ENCODE assay signal across 1 cellular context in genomic region chr10:69662173-69662685, GRCh38.
TF ChIP-seq lines count a peak whose summit lies in the region.

No MANE protein-coding gene starts in this region.

TF ChIP-seq in HEK293, 187 proteins besides CTCF, POLR2A, EP300 and RAD21 (continued from another document):
- TF ChIP-seq ZBTB21 (tag by site-specific recombination; IDR thresholded peaks at IDR 0.05): peak; percentile 66; the same call in 1 of the 2 replicates
- TF ChIP-seq ZBTB8A (tag by site-specific recombination; IDR thresholded peaks at IDR 0.05): 0 out of 2 replicates have a peak, but pooled peaks have one; percentile 17
- TF ChIP-seq ZNF837 (tag by site-specific recombination; IDR thresholded peaks at IDR 0.05): no peak
- TF ChIP-seq ZNF280D (tag by site-specific recombination; IDR thresholded peaks at IDR 0.05): no peak
- no peak for TF ChIP-seq ZNF777 (tag by site-specific recombination; IDR thresholded peaks at IDR 0.05; ENCODE audit: borderline replicate concordance)
